In the genomic region with DNA sequence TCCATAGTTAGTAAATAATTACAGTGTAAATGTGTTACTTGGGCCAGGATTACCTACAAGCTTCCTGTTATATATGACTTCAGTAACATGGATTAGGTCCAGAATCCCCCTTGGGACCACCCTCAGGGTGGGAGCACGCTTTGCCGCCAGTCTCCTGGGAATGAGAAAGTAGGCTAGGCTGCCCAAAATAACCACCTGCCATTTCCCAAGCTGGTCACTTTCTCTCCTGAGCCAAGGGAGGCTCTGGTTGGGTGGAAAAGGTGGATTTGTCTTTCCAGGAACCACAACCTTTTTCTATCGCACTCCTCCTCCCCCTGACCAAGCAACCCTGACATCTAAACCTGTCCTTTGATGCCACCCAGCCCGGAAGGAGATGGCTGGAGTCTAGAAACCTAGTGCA, we compare ENCODE assay signal across 34 cellular contexts. TPM values are rescaled to one million over a fixed set of nuclear protein-coding genes. Genes with fewer than 3 reads are reported as not detected.
"Had no signal": no experiment of that assay in that cellular context is flagged by ENCODE, and none has a peak within 500 bp of the region (broad histone marks: within the 10 kb centered on the region; RNA-seq: fewer than 3 reads in every experiment).

No MANE protein-coding gene starts in this region.

- DNase-seq: activated B cell treated with CpG ODN at 0.5 μM for 24 hours; activated CD4-positive, alpha-beta memory T cell treated with anti-CD3 and anti-CD28 coated beads, Interleukin-2, amount 10 ng/mL, durations not matched to agents 7 days and 5 days; activated CD4-positive, alpha-beta T cell treated with anti-CD3 and anti-CD28 coated beads for 4 hours; activated CD4-positive, alpha-beta T cell treated with anti-CD3 and anti-CD28 coated beads, Interleukin-2, amount 50 U/mL, for 1 hour; activated CD4-positive, CD25-positive, alpha-beta regulatory T cell treated with anti-CD3 and anti-CD28 coated beads, Interleukin-2, amount 50 U/mL, for 72 hours; activated CD8-positive, alpha-beta memory T cell treated with anti-CD3 and anti-CD28 coated beads for 24 hours; activated CD8-positive, alpha-beta memory T cell treated with anti-CD3 and anti-CD28 coated beads, Interleukin-2, amount 10 ng/mL, durations not matched to agents 7 days and 5 days; activated gamma-delta T cell; activated naive CD4-positive, alpha-beta T cell treated with Interleukin-2 at 50 U/mL for 16 hours; activated naive CD8-positive, alpha-beta T cell treated with anti-CD3 and anti-CD28 coated beads, Interleukin-2, amount 10 ng/mL, durations not matched to agents 7 days and 5 days; activated T-cell treated with anti-CD3 and anti-CD28 coated beads, Interleukin-2, amount 50 U/mL, for 24 hours; amygdala; NCI-H1092 treated with DMSO at 0.1 percent for 48 hours; NCI-H1417; NCI-H187 treated with DMSO at 0.1 percent for 48 hours; NCI-H2081; NCI-H2171 treated with DMSO at 0.1 percent for 48 hours; NCI-H2227 treated with DMSO at 0.1 percent for 48 hours; NCI-H446; NCI-H510A treated with DMSO at 0.1 percent for 48 hours; NCI-H774; Peyer's patch; RPMI8226; SHP77 treated with DMSO at 0.1 percent for 48 hours; SK-N-SH had no signal

- H3K4me3 Mint-ChIP-seq: activated B cell treated with CpG ODN at 0.5 μM for 24 hours; activated CD4-positive, alpha-beta memory T cell treated with anti-CD3 and anti-CD28 coated beads, Interleukin-2, amount 10 ng/mL, durations not matched to agents 7 days and 5 days; activated CD8-positive, alpha-beta memory T cell treated with anti-CD3 and anti-CD28 coated beads, Interleukin-2, amount 10 ng/mL, durations not matched to agents 7 days and 5 days; activated naive CD4-positive, alpha-beta T cell treated with anti-CD3 and anti-CD28 coated beads, Interleukin-2, amount 50 U/mL, for 24 hours; activated naive CD8-positive, alpha-beta T cell treated with anti-CD3 and anti-CD28 coated beads, Interleukin-2, amount 10 ng/mL, durations not matched to agents 7 days and 5 days; activated T-cell treated with anti-CD3 and anti-CD28 coated beads, Interleukin-2, amount 50 U/mL, for 24 hours; central memory CD8-positive, alpha-beta T cell; T-helper 1 cell treated with Interleukin-12 subunit alpha and Interleukin-12 subunit beta and Interleukin-4 antibody, amounts not matched to agents 30 μg/mL and 1 μg/mL, for 36 hours; T-helper 2 cell treated with Interferon-gamma antibody and Interleukin-4, amounts not matched to agents 5 μg/mL and 100 μg/mL, for 36 hours had no signal

- ATAC-seq: activated CD8-positive, alpha-beta memory T cell treated with anti-CD3 and anti-CD28 coated beads, Interleukin-2, amount 10 ng/mL, durations not matched to agents 7 days and 5 days had no signal

- H3K4me1 ChIP-seq: ascending aorta, Peyer's patch, SJSA1 had no signal

- H3K27me3 Mint-ChIP-seq: activated naive CD4-positive, alpha-beta T cell treated with anti-CD3 and anti-CD28 coated beads, Interleukin-2, amount 50 U/mL, for 24 hours; activated T-cell treated with anti-CD3 and anti-CD28 coated beads, Interleukin-2, amount 50 U/mL, for 24 hours had no signal

- H3K4me2 ChIP-seq: KMS-11, SK-N-SH had no signal

- H3K9me2 ChIP-seq: SK-N-SH had no signal

- H3K4me3 ChIP-seq: ascending aorta, cardiac muscle cell, Peyer's patch, SJSA1 had no signal

- H3K27ac ChIP-seq: ascending aorta, cardiac muscle cell, KMS-11, Peyer's patch, SJSA1 had no signal

- H3K9me3 Mint-ChIP-seq: activated B cell treated with CpG ODN at 0.5 μM for 24 hours; activated CD4-positive, alpha-beta memory T cell treated with anti-CD3 and anti-CD28 coated beads, Interleukin-2, amount 10 ng/mL, durations not matched to agents 7 days and 5 days; activated naive CD4-positive, alpha-beta T cell treated with anti-CD3 and anti-CD28 coated beads, Interleukin-2, amount 50 U/mL, for 24 hours; activated naive CD8-positive, alpha-beta T cell treated with anti-CD3 and anti-CD28 coated beads, Interleukin-2, amount 10 ng/mL, durations not matched to agents 7 days and 5 days; activated T-cell treated with anti-CD3 and anti-CD28 coated beads, Interleukin-2, amount 50 U/mL, for 24 hours; activated T-helper 2 cell treated with anti-CD3 and anti-CD28 coated beads, Interferon-gamma antibody, Interleukin-2, Interleukin-4, amounts not matched to agents 10 μg/mL and 5 μg/mL and 100 μg/mL, durations not matched to agents 14 hours and 24 hours and 36 hours; central memory CD8-positive, alpha-beta T cell; T-helper 1 cell treated with Interleukin-12 subunit alpha and Interleukin-12 subunit beta and Interleukin-4 antibody, amounts not matched to agents 30 μg/mL and 1 μg/mL, for 36 hours; T-helper 2 cell treated with Interferon-gamma antibody and Interleukin-4, amounts not matched to agents 5 μg/mL and 100 μg/mL, for 36 hours had no signal

- H3K9me3 ChIP-seq: ascending aorta, Peyer's patch, SJSA1, SK-N-SH had no signal

- H3K36me3 Mint-ChIP-seq: activated CD8-positive, alpha-beta memory T cell treated with anti-CD3 and anti-CD28 coated beads, Interleukin-2, amount 10 ng/mL, durations not matched to agents 7 days and 5 days; activated naive CD4-positive, alpha-beta T cell treated with anti-CD3 and anti-CD28 coated beads, Interleukin-2, amount 50 U/mL, for 24 hours; activated naive CD8-positive, alpha-beta T cell treated with anti-CD3 and anti-CD28 coated beads, Interleukin-2, amount 10 ng/mL, durations not matched to agents 7 days and 5 days had no signal

- H3K27ac Mint-ChIP-seq: activated B cell treated with CpG ODN at 0.5 μM for 24 hours; activated CD4-positive, alpha-beta memory T cell treated with anti-CD3 and anti-CD28 coated beads, Interleukin-2, amount 10 ng/mL, durations not matched to agents 7 days and 5 days; activated CD8-positive, alpha-beta memory T cell treated with anti-CD3 and anti-CD28 coated beads, Interleukin-2, amount 10 ng/mL, durations not matched to agents 7 days and 5 days; activated naive CD4-positive, alpha-beta T cell treated with anti-CD3 and anti-CD28 coated beads, Interleukin-2, amount 50 U/mL, for 24 hours; activated naive CD8-positive, alpha-beta T cell treated with anti-CD3 and anti-CD28 coated beads, Interleukin-2, amount 10 ng/mL, durations not matched to agents 7 days and 5 days; activated T-cell treated with anti-CD3 and anti-CD28 coated beads, Interleukin-2, amount 50 U/mL, for 24 hours; activated T-helper 2 cell treated with anti-CD3 and anti-CD28 coated beads, Interferon-gamma antibody, Interleukin-2, Interleukin-4, amounts not matched to agents 10 μg/mL and 5 μg/mL and 100 μg/mL, durations not matched to agents 14 hours and 24 hours and 36 hours; T-helper 1 cell treated with Interleukin-12 subunit alpha and Interleukin-12 subunit beta and Interleukin-4 antibody, amounts not matched to agents 30 μg/mL and 1 μg/mL, for 36 hours; T-helper 2 cell treated with Interferon-gamma antibody and Interleukin-4, amounts not matched to agents 5 μg/mL and 100 μg/mL, for 36 hours had no signal

- H3K27me3 ChIP-seq: ascending aorta, cardiac muscle cell, Peyer's patch had no signal

- H3K36me3 ChIP-seq: ascending aorta, cardiac muscle cell, Peyer's patch, SJSA1 had no signal

- H3K4me1 Mint-ChIP-seq: activated B cell treated with CpG ODN at 0.5 μM for 24 hours; activated CD4-positive, alpha-beta memory T cell treated with anti-CD3 and anti-CD28 coated beads, Interleukin-2, amount 10 ng/mL, durations not matched to agents 7 days and 5 days; activated CD8-positive, alpha-beta memory T cell treated with anti-CD3 and anti-CD28 coated beads, Interleukin-2, amount 10 ng/mL, durations not matched to agents 7 days and 5 days; activated naive CD4-positive, alpha-beta T cell treated with anti-CD3 and anti-CD28 coated beads, Interleukin-2, amount 50 U/mL, for 24 hours; activated naive CD8-positive, alpha-beta T cell treated with anti-CD3 and anti-CD28 coated beads, Interleukin-2, amount 10 ng/mL, durations not matched to agents 7 days and 5 days; central memory CD8-positive, alpha-beta T cell had no signal

RNA-seq across cellular contexts. Expression of a gene that starts 9.6 kb away (rescaled TPM):
- total RNA-seq: activated B cell treated with CpG ODN at 0.5 μM for 24 hours; activated CD4-positive, alpha-beta memory T cell treated with anti-CD3 and anti-CD28 coated beads, Interleukin-2, amount 10 ng/mL, durations not matched to agents 7 days and 5 days; activated CD8-positive, alpha-beta memory T cell treated with anti-CD3 and anti-CD28 coated beads, Interleukin-2, amount 10 ng/mL, durations not matched to agents 7 days and 5 days; activated naive CD8-positive, alpha-beta T cell treated with anti-CD3 and anti-CD28 coated beads, Interleukin-2, amount 10 ng/mL, durations not matched to agents 7 days and 5 days; activated T-helper 2 cell treated with anti-CD3 and anti-CD28 coated beads, Interferon-gamma antibody, Interleukin-2, Interleukin-4, amounts not matched to agents 10 μg/mL and 5 μg/mL and 100 μg/mL, durations not matched to agents 14 hours and 24 hours and 36 hours; SJSA1 had no signal
